Comparison of ENCODE assay signal across 8 cellular contexts in genomic region chr3:49673131-49673714, GRCh38. TPM values are rescaled to one million over a fixed set of nuclear protein-coding genes. Genes with fewer than 3 reads are reported as not detected.
A peak's percentile ranks its signal among the peaks of the same experiment; 100 is the strongest.
DNase-seq lines count a peak whose midpoint lies in the region; ATAC-seq and TF ChIP-seq lines count a peak whose summit lies in the region.

No MANE protein-coding gene starts in this region.

- ATAC-seq in HG02798 (IDR thresholded peaks at IDR 0.05; ENCODE audit: poor library complexity, unreplicated experiment) (peak; percentile 1), HG03460 (IDR thresholded peaks at IDR 0.05; ENCODE audit: unreplicated experiment) (no peak), HG02884 (IDR thresholded peaks at IDR 0.05; ENCODE audit: unreplicated experiment) (no peak), GM21515 (IDR thresholded peaks at IDR 0.05; ENCODE audit: unreplicated experiment) (no peak)
- peak; percentile 3 for ATAC-seq in activated naive CD8-positive, alpha-beta T cell treated with anti-CD3 and anti-CD28 coated beads, Interleukin-2, amount 50 U/mL, for 24 hours

- TF ChIP-seq CTCF in BE2C (IDR thresholded peaks at IDR 0.05; ENCODE audit: low read depth, low read length), result no peak

- 0 out of 2 replicates have a peak, but pooled peaks cover 3% of the 10 kb centered on the region for H3K4me1 ChIP-seq in BE2C

- H3K27me3 ChIP-seq in BE2C, result no peaks in the 10 kb centered on the region

- peaks cover 18% of the 10 kb centered on the region for H3K36me3 Mint-ChIP-seq in activated naive CD8-positive, alpha-beta T cell treated with anti-CD3 and anti-CD28 coated beads, Interleukin-2, amount 50 U/mL, for 24 hours (ENCODE audit: low read depth)

- H3K4me1 Mint-ChIP-seq in activated naive CD8-positive, alpha-beta T cell treated with anti-CD3 and anti-CD28 coated beads, Interleukin-2, amount 50 U/mL, for 24 hours, result peaks cover 35% of the 10 kb centered on the region

- no peaks in the 10 kb centered on the region for H3K36me3 ChIP-seq in BE2C

- H3K9me3 Mint-ChIP-seq in activated naive CD8-positive, alpha-beta T cell treated with anti-CD3 and anti-CD28 coated beads, Interleukin-2, amount 50 U/mL, for 24 hours, result no peaks in the 10 kb centered on the region

- DNase-seq in BE2C (no peak), kidney tubule cell (ENCODE audit: low spot score) (peak; percentile 56)
- peak; percentile 46 for DNase-seq in activated naive CD8-positive, alpha-beta T cell treated with anti-CD3 and anti-CD28 coated beads, Interleukin-2, amount 50 U/mL, for 24 hours

- H3K4me3 Mint-ChIP-seq in activated naive CD8-positive, alpha-beta T cell treated with anti-CD3 and anti-CD28 coated beads, Interleukin-2, amount 50 U/mL, for 24 hours, result peak overlapping the region; percentile 91

- peak overlapping the region; percentile 94 for H3K27ac Mint-ChIP-seq in activated naive CD8-positive, alpha-beta T cell treated with anti-CD3 and anti-CD28 coated beads, Interleukin-2, amount 50 U/mL, for 24 hours

- H3K27ac ChIP-seq in temporal lobe (ENCODE audit: low read depth, low read length), result peak overlapping the region; percentile 73

- no peaks in the 10 kb centered on the region for H3K27me3 Mint-ChIP-seq in activated naive CD8-positive, alpha-beta T cell treated with anti-CD3 and anti-CD28 coated beads, Interleukin-2, amount 50 U/mL, for 24 hours

- peak overlapping the region; percentile 60 for H3K4me3 ChIP-seq in BE2C (ENCODE audit: low read depth, low read length)

- H3K9me3 ChIP-seq in BE2C, result no peaks in the 10 kb centered on the region

RNA-seq across cellular contexts. Expression of gene APEH, which starts 0.9 kb away (rescaled TPM):
- 130 TPM for polyA plus RNA-seq in BE2C (2012; ENCODE audit: insufficient read depth, insufficient read length, low read depth)
- 47.0 TPM for total RNA-seq in temporal lobe

RNA-seq across cellular contexts. Expression of gene MST1, which starts 16.1 kb away (rescaled TPM):
- polyA plus RNA-seq in BE2C (2012; ENCODE audit: insufficient read depth, insufficient read length, low read depth), result 35.2 TPM
- 5.2 TPM for total RNA-seq in temporal lobe

RNA-seq across cellular contexts. Expression of gene RNF123, which starts 16.1 kb away (rescaled TPM):
- 35.4 TPM for polyA plus RNA-seq in BE2C (2012; ENCODE audit: insufficient read depth, insufficient read length, low read depth)
- total RNA-seq in temporal lobe, result 22.6 TPM

RNA-seq across cellular contexts. Expression of gene AMIGO3, which starts 46.3 kb away (rescaled TPM):
- 6.7 TPM for polyA plus RNA-seq in BE2C (2012; ENCODE audit: insufficient read depth, insufficient read length, low read depth)
- total RNA-seq in temporal lobe, result 0.25 TPM

RNA-seq across cellular contexts. Expression of gene GMPPB, which starts 50.5 kb away (rescaled TPM):
- polyA plus RNA-seq in BE2C (2012; ENCODE audit: insufficient read depth, insufficient read length, low read depth), result 18.8 TPM
- total RNA-seq in temporal lobe, result 5.7 TPM

Comparison
In these comparisons a context has a peak if more than half of its experiments do, and no peak if none do; other contexts are left out.
1. ATAC-seq: peak in HG02798 (single experiment) and activated naive CD8-positive, alpha-beta T cell treated with anti-CD3 and anti-CD28 coated beads, Interleukin-2, amount 50 U/mL, for 24 hours (single experiment); none in HG03460 (single experiment), HG02884 (single experiment) and GM21515 (single experiment).